ENCODE assay signal across 8 cellular contexts in genomic region chr5:151825445-151825844, GRCh38. TPM values are rescaled to one million over a fixed set of nuclear protein-coding genes. Genes with fewer than 3 reads are reported as not detected.
DNase-seq lines count a peak whose midpoint lies in the region; ATAC-seq and TF ChIP-seq lines count a peak whose summit lies in the region.

No MANE protein-coding gene starts in this region.

- no peak overlapping the region for H3K4me3 ChIP-seq in H7 (ENCODE audit: insufficient read depth, low read depth, low read length)
- no peak overlapping the region for H3K4me3 ChIP-seq in mucosa of descending colon

- DNase-seq in stimulated activated CD4-positive, alpha-beta T cell treated with anti-CD3 and anti-CD28 coated beads, Interleukin-12 subunit alpha, Interleukin-12 subunit beta, amount 100 ng/mL, for 48 hours (ENCODE audit: low read depth in 2 of 3, low spot score in 1 of 3), result peak in 2 of 3 donors; percentile 6 to 20
- no peak for DNase-seq in stimulated activated CD4-positive, alpha-beta T cell treated with anti-CD3 and anti-CD28 coated beads, Interleukin-4, amount 100 ng/mL, for 4 hours
- DNase-seq in H7 (peak; percentile 52), NCI-H146 (lab: John Stamatoyannopoulos, UW) (peak; percentile 47), T-helper 17 cell (peak in 1 of 3 donors; percentile 18), erythroblast (lab: John Stamatoyannopoulos, UW) (peak; percentile 44 to 61), mucosa of descending colon (peak in 2 of 3 donors; percentile 30 to 76)

- no peaks in the 10 kb centered on the region for H3K27me3 ChIP-seq in H7 (ENCODE audit: control insufficient read depth, insufficient read depth, low read length)

- peak overlapping the region; percentile 56 for H3K27ac Mint-ChIP-seq in T-helper 17 cell

- intact Hi-C loops in mucosa of descending colon (cut with DNase I, micrococcal nuclease), result loop anchor here (2.0 to 10.0 kb wide), 2 partner anchors 317 to 319 kb away; no protein-coding TSS in a partner anchor

- H3K36me3 Mint-ChIP-seq in T-helper 17 cell (ENCODE audit: low read depth), result peaks cover 14% of the 10 kb centered on the region

- no peaks in the 10 kb centered on the region for H3K4me1 ChIP-seq in mucosa of descending colon (ENCODE audit: low read depth)

- peaks cover 23% of the 10 kb centered on the region for H3K4me1 Mint-ChIP-seq in T-helper 17 cell

- ATAC-seq in T-helper 17 cell (peak; percentile 62), mucosa of descending colon (peak; percentile 89), HG02840 (IDR thresholded peaks at IDR 0.05; ENCODE audit: low FRiP score, unreplicated experiment) (no peak)

- H3K36me3 ChIP-seq in H7 (replicated peaks; ENCODE audit: control insufficient read depth, insufficient read depth, low read length), result no peaks in the 10 kb centered on the region; the same call in none of the 2 replicates
- H3K36me3 ChIP-seq in mucosa of descending colon (ENCODE audit: low read depth), result no peaks in the 10 kb centered on the region

- H3K9me3 ChIP-seq in T-helper 17 cell (ENCODE audit: control insufficient read depth, low read length, poor library complexity, severe bottlenecking) (no peaks in the 10 kb centered on the region), mucosa of descending colon (no peaks in the 10 kb centered on the region)

- no peak for TF ChIP-seq POLR2A in erythroblast (IDR thresholded peaks at IDR 0.05; ENCODE audit: low read length)

- peak; percentile 34 for TF ChIP-seq CTCF in mucosa of descending colon (IDR thresholded peaks at IDR 0.05)

- H3K27me3 Mint-ChIP-seq in T-helper 17 cell, result no peaks in the 10 kb centered on the region

- no peak overlapping the region for H3K4me3 Mint-ChIP-seq in T-helper 17 cell

RNA-seq across cellular contexts. Expression of gene G3BP1, which starts 53.7 kb away (rescaled TPM):
- 170 and 204 TPM in 2 replicates for total RNA-seq in H7 (2014; rRNA removed; shearing (Covaris generic))
- total RNA-seq in T-helper 17 cell (100 to 1,000 TPM; 115 to 117 TPM), mucosa of descending colon (100 to 1,000 TPM; 121 to 132 (median 127) TPM)

Comparison
In these comparisons a context has a peak if more than half of its experiments do, and no peak if none do; other contexts are left out.
1. DNase-seq: peak in stimulated activated CD4-positive, alpha-beta T cell treated with anti-CD3 and anti-CD28 coated beads, Interleukin-12 subunit alpha, Interleukin-12 subunit beta, amount 100 ng/mL, for 48 hours (2 of 3), H7 (single experiment), NCI-H146 (single experiment), erythroblast (2 of 2) and mucosa of descending colon (2 of 3); none in stimulated activated CD4-positive, alpha-beta T cell treated with anti-CD3 and anti-CD28 coated beads, Interleukin-4, amount 100 ng/mL, for 4 hours (0 of 2).